Comparison of ENCODE assay signal across 13 cellular contexts in the genomic region with DNA sequence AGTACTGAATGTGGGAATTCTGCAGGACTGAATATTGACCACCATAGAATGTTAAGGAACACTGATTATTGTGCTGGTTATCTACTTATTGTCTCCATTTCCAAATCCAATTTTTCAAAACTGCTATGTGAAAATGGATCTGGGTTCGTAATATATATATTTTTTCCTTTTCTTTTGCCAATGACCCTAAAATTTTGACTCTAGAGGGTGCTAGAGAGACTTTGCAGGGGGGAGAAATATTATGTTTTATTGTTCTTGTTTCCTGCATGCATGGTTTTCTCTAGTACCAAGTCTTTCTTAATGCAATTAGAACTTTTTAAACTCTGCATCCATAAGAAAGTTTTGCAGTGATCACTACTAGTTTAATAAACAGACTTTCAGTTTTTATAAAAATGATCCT.
DNase-seq lines count a peak whose midpoint lies in the region; ATAC-seq and TF ChIP-seq lines count a peak whose summit lies in the region.
"Had no signal": no experiment of that assay in that cellular context is flagged by ENCODE, and none has a peak within 500 bp of the region (broad histone marks: within the 10 kb centered on the region; RNA-seq: fewer than 3 reads in every experiment).

No MANE protein-coding gene starts in this region.

- no peaks in the 10 kb centered on the region for H3K27me3 ChIP-seq in Caco-2 (replicated peaks; ENCODE audit: control insufficient read depth, insufficient read depth, low read length)

- H3K4me3 ChIP-seq in Caco-2 (ENCODE audit: low read depth, low read length): no peak overlapping the region
- no peak overlapping the region for H3K4me3 ChIP-seq in fibroblast of pulmonary artery (replicated peaks; ENCODE audit: low read depth, low read length)
- H3K4me3 ChIP-seq: lower lobe of right lung had no signal

- H3K27me3 Mint-ChIP-seq in Caco-2 (ENCODE audit: insufficient read depth, unreplicated experiment) (no peaks in the 10 kb centered on the region), HFFc6 (ENCODE audit: insufficient read depth) (no peaks in the 10 kb centered on the region)
- H3K27me3 Mint-ChIP-seq: stimulated activated naive CD8-positive, alpha-beta T cell treated with anti-CD3 and anti-CD28 coated beads, Interleukin-15, Interleukin-2, amounts not matched to agents 100 ng/mL and 50 ng/mL, for 24 hours had no signal

- H3K27ac Mint-ChIP-seq in Caco-2 (ENCODE audit: unreplicated experiment) (no peak overlapping the region), HFFc6 (no peak overlapping the region)
- H3K27ac Mint-ChIP-seq: natural killer cell; stimulated activated naive CD8-positive, alpha-beta T cell treated with anti-CD3 and anti-CD28 coated beads, Interleukin-15, Interleukin-2, amounts not matched to agents 100 ng/mL and 50 ng/mL, for 24 hours had no signal

- no TSS peak for BruUV-seq in Caco-2 (replicated peaks; lab: Mats Ljungman, UMichigan)

- H3K4me3 Mint-ChIP-seq in Caco-2 (ENCODE audit: unreplicated experiment) (no peak overlapping the region), HFFc6 (no peak overlapping the region)
- H3K4me3 Mint-ChIP-seq: natural killer cell; stimulated activated naive CD8-positive, alpha-beta T cell treated with anti-CD3 and anti-CD28 coated beads, Interleukin-15, Interleukin-2, amounts not matched to agents 100 ng/mL and 50 ng/mL, for 24 hours had no signal

- DNase-seq in Caco-2: no peak
- no peak for DNase-seq in HFFc6
- DNase-seq in RWPE1 (ENCODE audit: low spot score): peak; percentile 6
- DNase-seq in fibroblast of pulmonary artery (ENCODE audit: low read depth): peak; percentile 9
- DNase-seq in T-helper 9 cell: no peak
- DNase-seq in stimulated activated CD4-positive, alpha-beta T cell treated with anti-CD3 and anti-CD28 coated beads, Interleukin-4, amount 100 ng/mL, for 1 hour: no peak
- DNase-seq in MV-4-11 (lab: John Stamatoyannopoulos, UW): no peak
- DNase-seq: lower lobe of right lung, natural killer cell, NCI-H187 treated with DMSO at 0.1 percent for 48 hours, NCI-H774 had no signal

- ATAC-seq in HG03354 (IDR thresholded peaks at IDR 0.05; ENCODE audit: poor library complexity, severe bottlenecking, unreplicated experiment): no peak
- ATAC-seq: lower lobe of right lung, natural killer cell had no signal

- H3K4me1 Mint-ChIP-seq in Caco-2 (ENCODE audit: low read depth, unreplicated experiment): no peaks in the 10 kb centered on the region
- H3K4me1 Mint-ChIP-seq in HFFc6 (ENCODE audit: low read depth): no peaks in the 10 kb centered on the region
- H3K4me1 Mint-ChIP-seq: natural killer cell had no signal

- POLR2A ChIA-PET in Caco-2 (lab: Charles Lee): no interaction called here
- POLR2A ChIA-PET in RWPE1 (lab: Yijun Ruan, JAX; ENCODE audit: low non-redundant PET): no interaction called here

- peak; percentile 23 to 53 for TF ChIP-seq CTCF in Caco-2 (IDR thresholded peaks at IDR 0.05; ENCODE audit: insufficient read depth in 1 of 2, low read depth in 1 of 2, low read length in 1 of 2, severe bottlenecking in 1 of 2, unreplicated experiment in 1 of 2)
- peak; percentile 25; the same call in 1 of the 2 replicates for TF ChIP-seq CTCF in HFFc6 (IDR thresholded peaks at IDR 0.05)
- TF ChIP-seq CTCF in RWPE1 (conservative IDR thresholded peaks at IDR 0.05; ENCODE audit: low read depth): peak; percentile 28
- TF ChIP-seq CTCF in fibroblast of pulmonary artery (IDR thresholded peaks at IDR 0.05; ENCODE audit: low read length, missing control alignments): peak; percentile 55

- no peaks in the 10 kb centered on the region for H3K4me1 ChIP-seq in Caco-2
- H3K4me1 ChIP-seq: lower lobe of right lung had no signal

- CTCF ChIA-PET in Caco-2 (lab: Charles Lee) (no interaction called here), RWPE1 (lab: Yijun Ruan, JAX) (interaction anchor here (0.6 kb wide), 2 partner anchors 408 to 1675 kb away, joined by 5 to 7 read pairs; no protein-coding TSS in a partner anchor)

- no peaks in the 10 kb centered on the region for H3K9me3 ChIP-seq in Caco-2
- H3K9me3 ChIP-seq: lower lobe of right lung had no signal

- intact Hi-C loops in Caco-2 (cut with micrococcal nuclease; ENCODE audit: unreplicated experiment): no loop called here

- H3K36me3 Mint-ChIP-seq in Caco-2 (ENCODE audit: insufficient read depth, unreplicated experiment): no peaks in the 10 kb centered on the region
- no peaks in the 10 kb centered on the region for H3K36me3 Mint-ChIP-seq in HFFc6 (ENCODE audit: low read depth)
- H3K36me3 Mint-ChIP-seq: natural killer cell had no signal

- H3K9me3 Mint-ChIP-seq in Caco-2 (ENCODE audit: unreplicated experiment): no peaks in the 10 kb centered on the region
- H3K9me3 Mint-ChIP-seq in HFFc6: peaks cover 39% of the 10 kb centered on the region

- no peak overlapping the region for H3K27ac ChIP-seq in RWPE1
- H3K27ac ChIP-seq: lower lobe of right lung had no signal

- no peaks in the 10 kb centered on the region for H3K36me3 ChIP-seq in Caco-2 (ENCODE audit: control insufficient read depth, insufficient read depth, low read length)
- H3K36me3 ChIP-seq: lower lobe of right lung had no signal

Comparison
In these comparisons a context has a peak if more than half of its experiments do, and no peak if none do; other contexts are left out.
1. DNase-seq: peak in RWPE1 (single experiment) and fibroblast of pulmonary artery (single experiment); none in Caco-2 (0 of 2), HFFc6 (single experiment), T-helper 9 cell (single experiment), stimulated activated CD4-positive, alpha-beta T cell treated with anti-CD3 and anti-CD28 coated beads, Interleukin-4, amount 100 ng/mL, for 1 hour (single experiment) and MV-4-11 (single experiment).
2. Peak in every context shown above with its lines, with median percentiles within 50 percentile points of each other: CTCF ChIP-seq.